Comparison of ENCODE assay signal across 17 cellular contexts in genomic region chr1:247189981-247190798, GRCh38. TPM values are rescaled to one million over a fixed set of nuclear protein-coding genes. Genes with fewer than 3 reads are reported as not detected.
DNase-seq lines count a peak whose midpoint lies in the region; ATAC-seq, FAIRE-seq and TF ChIP-seq lines count a peak whose summit lies in the region.
"Had no signal": no experiment of that assay in that cellular context is flagged by ENCODE, and none has a peak within 500 bp of the region (broad histone marks: within the 10 kb centered on the region; RNA-seq: fewer than 3 reads in every experiment).

No MANE protein-coding gene starts in this region.

- H3K79me2 ChIP-seq in astrocyte (ENCODE audit: insufficient read depth, low read length), result no peaks in the 10 kb centered on the region
- no peaks in the 10 kb centered on the region for H3K79me2 ChIP-seq in endothelial cell of umbilical vein (ENCODE audit: control insufficient read depth, insufficient read depth, low read length)

- POLR2A ChIA-PET in HEK293 (lab: Yijun Ruan, JAX) (no interaction called here), endothelial cell of umbilical vein (lab: Charles Lee) (no interaction called here)

- FAIRE-seq in astrocyte (lab: Jason Lieb, UNC) (peak; percentile 13), endothelial cell of umbilical vein (lab: Jason Lieb, UNC) (no peak)

- no peak for ATAC-seq in GM21381 (IDR thresholded peaks at IDR 0.05; ENCODE audit: unreplicated experiment)
- ATAC-seq: T-helper 17 cell had no signal

- H4K20me1 ChIP-seq in BLaER1, result no peaks in the 10 kb centered on the region
- H4K20me1 ChIP-seq in astrocyte (ENCODE audit: insufficient read depth, low read length), result no peaks in the 10 kb centered on the region
- H4K20me1 ChIP-seq in endothelial cell of umbilical vein (replicated peaks; ENCODE audit: control insufficient read depth, extremely low read depth, insufficient read depth, low read length), result no peaks in the 10 kb centered on the region

- dilution Hi-C loops in endothelial cell of umbilical vein (cut with MboI; ENCODE audit: extremely low pct_ligation_motif_present, low sequenced_read_pairs), result no loop called here

- no peak overlapping the region for H3K4me3 Mint-ChIP-seq in astrocyte (ENCODE audit: unreplicated experiment)
- H3K4me3 Mint-ChIP-seq: CD14-positive monocyte, HFFc6, T-helper 17 cell had no signal

- H3K4me1 ChIP-seq in BLaER1, result no peaks in the 10 kb centered on the region
- no peaks in the 10 kb centered on the region for H3K4me1 ChIP-seq in HEK293 (ENCODE audit: control insufficient read depth, insufficient read depth, low read length)
- H3K4me1 ChIP-seq in astrocyte (ENCODE audit: insufficient read depth, low read length), result no peaks in the 10 kb centered on the region
- no peaks in the 10 kb centered on the region for H3K4me1 ChIP-seq in endothelial cell of umbilical vein (ENCODE audit: control insufficient read depth, extremely low read depth, insufficient read depth, low read length)
- H3K4me1 ChIP-seq in BE2C, result no peaks in the 10 kb centered on the region
- H3K4me1 ChIP-seq: SJSA1 had no signal

- H3K4me2 ChIP-seq in BLaER1, result no peak overlapping the region
- no peak overlapping the region for H3K4me2 ChIP-seq in astrocyte (ENCODE audit: low read length)
- no peak overlapping the region for H3K4me2 ChIP-seq in endothelial cell of umbilical vein (ENCODE audit: insufficient read depth, low read length)

- intact Hi-C loops in endothelial cell of umbilical vein (cut with micrococcal nuclease), result no loop called here

- DNase-seq in astrocyte (ENCODE audit: low read depth) (no peak), endothelial cell of umbilical vein (ENCODE audit: low read depth, low spot score) (no peak), HUDEP-2 (lab: John Stamatoyannopoulos, UW; ENCODE audit: unreplicated experiment in 76 of 76) (no peak), BE2C (no peak)
- DNase-seq: GDM1, HFFc6, MV-4-11, NCI-H1694 treated with DMSO at 0.1 percent for 48 hours, NCI-H510A treated with DMSO at 0.1 percent for 48 hours, NCI-H82, T-helper 17 cell had no signal

- H3K27me3 ChIP-seq in BLaER1 (no peaks in the 10 kb centered on the region), astrocyte (ENCODE audit: insufficient read depth, low read length) (no peaks in the 10 kb centered on the region), endothelial cell of umbilical vein (ENCODE audit: control insufficient read depth in 2 of 2, insufficient read depth in 2 of 2, low read length in 2 of 2) (no peaks in the 10 kb centered on the region), BE2C (no peaks in the 10 kb centered on the region)
- H3K27me3 ChIP-seq: SJSA1 had no signal

- peaks cover 65% of the 10 kb centered on the region for H3K36me3 Mint-ChIP-seq in astrocyte (ENCODE audit: low read depth, unreplicated experiment)

- H3K4me1 Mint-ChIP-seq in astrocyte (ENCODE audit: low read depth, unreplicated experiment), result no peaks in the 10 kb centered on the region
- H3K4me1 Mint-ChIP-seq: CD14-positive monocyte, T-helper 17 cell had no signal

- H3K9me3 ChIP-seq in BLaER1 (peaks cover 87% of the 10 kb centered on the region), HEK293 (ENCODE audit: control insufficient read depth, insufficient read depth, low read depth, low read length) (no peaks in the 10 kb centered on the region), astrocyte (ENCODE audit: insufficient read depth, low read depth, low read length) (peaks cover 15% of the 10 kb centered on the region), endothelial cell of umbilical vein (replicated peaks; ENCODE audit: control insufficient read depth, insufficient read depth, low read length) (peaks cover 7% of the 10 kb centered on the region), BE2C (no peaks in the 10 kb centered on the region; the same call in 1 of the 2 replicates)

- H3K4me3 ChIP-seq in BLaER1, result peak overlapping the region; percentile 26; the same call in 1 of the 2 replicates
- H3K4me3 ChIP-seq in HEK293 (ENCODE audit: low read depth, low read length), result no peak overlapping the region
- no peak overlapping the region for H3K4me3 ChIP-seq in astrocyte (ENCODE audit: insufficient read depth, low read depth, low read length)
- no peak overlapping the region for H3K4me3 ChIP-seq in endothelial cell of umbilical vein (replicated peaks in 1 of 3; ENCODE audit: insufficient read depth in 1 of 3, low read depth in 1 of 3, low read length in 3 of 3)
- H3K4me3 ChIP-seq in BE2C (ENCODE audit: low read depth, low read length), result no peak overlapping the region
- H3K4me3 ChIP-seq: SJSA1 had no signal

- BruUV-seq in endothelial cell of umbilical vein (replicated peaks; lab: Mats Ljungman, UMichigan), result TSS peak; percentile 15

- H3K9ac ChIP-seq in BLaER1, result no peak overlapping the region
- no peak overlapping the region for H3K9ac ChIP-seq in astrocyte (ENCODE audit: low read length)
- H3K9ac ChIP-seq in endothelial cell of umbilical vein (replicated peaks; ENCODE audit: extremely low read depth, insufficient read depth, low read length), result no peak overlapping the region

- H3K27ac Mint-ChIP-seq in astrocyte (ENCODE audit: unreplicated experiment), result no peak overlapping the region
- H3K27ac Mint-ChIP-seq: CD14-positive monocyte, HFFc6, T-helper 17 cell had no signal

- no peaks in the 10 kb centered on the region for H3K27me3 Mint-ChIP-seq in astrocyte (ENCODE audit: low read depth, unreplicated experiment)
- H3K27me3 Mint-ChIP-seq: T-helper 17 cell had no signal

- peaks cover 54% of the 10 kb centered on the region for H3K9me3 Mint-ChIP-seq in astrocyte (ENCODE audit: unreplicated experiment)

- peaks cover 81% of the 10 kb centered on the region for H3K36me3 ChIP-seq in BLaER1
- peaks cover 0 to 19% of the 10 kb centered on the region in 2 experiments; a peak in 1 of 3 replicates for H3K36me3 ChIP-seq in HEK293 (ENCODE audit: control insufficient read depth in 2 of 2, insufficient read depth in 1 of 2, low read length in 2 of 2)
- H3K36me3 ChIP-seq in astrocyte (ENCODE audit: insufficient read depth, low read length), result peaks cover 22% of the 10 kb centered on the region
- H3K36me3 ChIP-seq in endothelial cell of umbilical vein (ENCODE audit: control insufficient read depth in 2 of 2, extremely low read depth in 1 of 2, insufficient read depth in 2 of 2, low read length in 2 of 2), result peaks cover 1 to 9% of the 10 kb centered on the region in 2 experiments
- peaks cover 5% of the 10 kb centered on the region for H3K36me3 ChIP-seq in BE2C

- H3K27ac ChIP-seq in BLaER1, result no peak overlapping the region
- H3K27ac ChIP-seq in HEK293 (ENCODE audit: extremely low read depth, low read depth, low read length), result no peak overlapping the region
- no peak overlapping the region for H3K27ac ChIP-seq in astrocyte (ENCODE audit: low read depth, low read length)
- no peak overlapping the region for H3K27ac ChIP-seq in endothelial cell of umbilical vein (ENCODE audit: insufficient read depth, low read depth, low read length)
- H3K27ac ChIP-seq: HL-60, SJSA1 had no signal

- no peaks in the 10 kb centered on the region for H3K9me1 ChIP-seq in endothelial cell of umbilical vein (replicated peaks; ENCODE audit: control insufficient read depth, extremely low read depth, insufficient read depth, low read length)

- TF ChIP-seq CTCF in HEK293 (tag by site-specific recombination; IDR thresholded peaks at IDR 0.05) (no peak), astrocyte (IDR thresholded peaks at IDR 0.05; ENCODE audit: insufficient read depth, low read depth, low read length) (no peak), endothelial cell of umbilical vein (IDR thresholded peaks at IDR 0.05; ENCODE audit: extremely low read depth in 1 of 2, insufficient read depth in 1 of 2, low read depth in 1 of 2, low read length in 2 of 2) (no peak), BE2C (IDR thresholded peaks at IDR 0.05; ENCODE audit: low read depth, low read length) (no peak)

- no peak for TF ChIP-seq POLR2A in endothelial cell of umbilical vein (IDR thresholded peaks at IDR 0.05; ENCODE audit: low read depth, low read length)

- CTCF ChIA-PET in HEK293 (lab: Yijun Ruan, JAX), result no interaction called here
- CTCF ChIA-PET in endothelial cell of umbilical vein (lab: Charles Lee), result no interaction called here

- H2AFZ ChIP-seq in astrocyte (ENCODE audit: low read depth, low read length) (no peak overlapping the region), endothelial cell of umbilical vein (ENCODE audit: low read depth, low read length) (no peak overlapping the region)

TF ChIP-seq in HEK293, 187 proteins besides CTCF, POLR2A, EP300 and RAD21 (continues in another document):
- TF ChIP-seq ZNF274 (IDR thresholded peaks at IDR 0.05; ENCODE audit: low read length), result no peak
- TF ChIP-seq ZNF274 (tag by site-specific recombination; IDR thresholded peaks at IDR 0.05; ENCODE audit: borderline replicate concordance), result peak; percentile 53; the same call in 1 of the 2 replicates

TF ChIP-seq in endothelial cell of umbilical vein, 7 proteins besides CTCF, POLR2A, EP300 and RAD21:
- TF ChIP-seq MAX (IDR thresholded peaks at IDR 0.05; ENCODE audit: insufficient read depth, insufficient read length) (no peak), MYC (IDR thresholded peaks at IDR 0.05; ENCODE audit: low read depth, low read length) (no peak), POLR2AphosphoS5 (IDR thresholded peaks at IDR 0.05; ENCODE audit: insufficient read depth, low read depth, low read length) (no peak), FOS (IDR thresholded peaks at IDR 0.05; ENCODE audit: borderline replicate concordance, insufficient read depth, low read length) (no peak), EZH2 (IDR thresholded peaks at IDR 0.05; ENCODE audit: borderline replicate concordance, low read depth, low read length, severe bottlenecking) (no peak), GATA2 (IDR thresholded peaks at IDR 0.05; ENCODE audit: insufficient read depth, insufficient read length, low read depth, low read length) (no peak), JUN (IDR thresholded peaks at IDR 0.05; ENCODE audit: borderline replicate concordance, insufficient read depth, insufficient read length, low read depth) (no peak)

RNA-seq across cellular contexts. Expression of gene ZNF124, which starts 18.4 kb away (rescaled TPM):
- 28.6 and 36.5 TPM in 2 replicates for total RNA-seq in astrocyte
- 20.3 and 25.6 TPM in 2 replicates for total RNA-seq in endothelial cell of umbilical vein
- 2.8 and 3.5 TPM in 2 replicates for polyA plus RNA-seq in endothelial cell of umbilical vein
- 5.9 and 6.0 TPM in 2 replicates for polyA plus RNA-seq in endothelial cell of umbilical vein (2011; cell fraction: cytosol; rRNA removed)
- 13.8 and 16.3 TPM in 2 replicates for polyA plus RNA-seq in endothelial cell of umbilical vein (2011; cell fraction: nucleus; rRNA removed)
- 6.2 and 8.5 TPM in 2 replicates for polyA plus RNA-seq in endothelial cell of umbilical vein (2012)
- 24.5 and 24.9 TPM in 2 replicates for polyA minus RNA-seq in endothelial cell of umbilical vein
- polyA minus RNA-seq in endothelial cell of umbilical vein (2011; cell fraction: cytosol; rRNA and poly(A)+ RNA removed), result 82.1 TPM
- polyA minus RNA-seq in endothelial cell of umbilical vein (2011; cell fraction: nucleus; rRNA and poly(A)+ RNA removed), result 23.2 and 34.7 TPM in 2 replicates
- 5.2 TPM for polyA plus RNA-seq in BE2C (2012; ENCODE audit: insufficient read depth, insufficient read length, low read depth)
